ENCODE assay signal across 28 cellular contexts in genomic region chr12:66942741-66943465, GRCh38.
A peak's percentile ranks its signal among the peaks of the same experiment; 100 is the strongest.
DNase-seq lines count a peak whose midpoint lies in the region; ATAC-seq and TF ChIP-seq lines count a peak whose summit lies in the region.
"Had no signal": no experiment of that assay in that cellular context is flagged by ENCODE, and none has a peak within 500 bp of the region (broad histone marks: within the 10 kb centered on the region; RNA-seq: fewer than 3 reads in every experiment).

No MANE protein-coding gene starts in this region.

- no peak overlapping the region for H3K4me3 ChIP-seq in GM23338
- H3K4me3 ChIP-seq: coronary artery, esophagus squamous epithelium, gastrocnemius medialis, testis had no signal

- ATAC-seq in GM23338 (peak; percentile 66), HG02678 (IDR thresholded peaks at IDR 0.05; ENCODE audit: unreplicated experiment) (no peak)
- ATAC-seq: effector memory CD8-positive, alpha-beta T cell; gastrocnemius medialis; left cardiac atrium; naive thymus-derived CD4-positive, alpha-beta T cell; stimulated activated naive B cell treated with anti-CD40 and anti-IgM and Interleukin-4, amounts not matched to agents 10 μg/mL and 1 μg/mL and 100 μg/mL, for 72 hours had no signal

- H3K79me2 ChIP-seq in GM23338 (replicated peaks; ENCODE audit: insufficient read depth), result no peaks in the 10 kb centered on the region

- no peaks in the 10 kb centered on the region for H3K27me3 ChIP-seq in GM23338 (ENCODE audit: insufficient read depth)
- H3K27me3 ChIP-seq: esophagus squamous epithelium, gastrocnemius medialis, testis had no signal

- DNase-seq in GM23338 (ENCODE audit: low spot score), result peak; percentile 79
- DNase-seq in RKO (ENCODE audit: low spot score), result peak; percentile 5
- DNase-seq in glutamatergic neuron, result no peak
- DNase-seq in progenitor cell of endocrine pancreas (ENCODE audit: low spot score, unreplicated experiment), result no peak
- no peak for DNase-seq in stimulated activated CD4-positive, alpha-beta T cell treated with anti-CD3 and anti-CD28 coated beads, Interleukin-1b, Interleukin-23, amount 100 ng/mL, for 48 hours
- DNase-seq in hepatic stellate cell (ENCODE audit: low spot score), result no peak
- DNase-seq: activated CD4-positive, alpha-beta T cell treated with anti-CD3 and anti-CD28 coated beads, Interleukin-2, amount 50 U/mL, for 48 hours; activated CD4-positive, CD25-positive, alpha-beta regulatory T cell; activated CD8-positive, alpha-beta memory T cell treated with anti-CD3 and anti-CD28 coated beads, Interleukin-2, amount 50 U/mL, for 4 hours; activated naive CD4-positive, alpha-beta T cell treated with anti-CD3 and anti-CD28 coated beads, Interleukin-2, amount 50 U/mL, for 16 hours; amygdala; CD4-positive, CD25-positive, alpha-beta regulatory T cell; DMS153; effector memory CD8-positive, alpha-beta T cell; esophagus squamous epithelium; gastrocnemius medialis; GOT3; Karpas-422; left cardiac atrium; naive thymus-derived CD4-positive, alpha-beta T cell; NCI-H1694; NCI-H526; retina; stimulated activated CD4-positive, alpha-beta T cell treated with anti-CD3 and anti-CD28 coated beads, Interleukin-4, amount 100 ng/mL, for 24 hours; stimulated activated naive B cell treated with anti-CD40 and anti-IgM and Interleukin-4, amounts not matched to agents 10 μg/mL and 1 μg/mL and 100 μg/mL, for 72 hours; testis had no signal

- H4K20me1 ChIP-seq in GM23338 (replicated peaks; ENCODE audit: insufficient read depth), result 0 out of 2 replicates have a peak, but pooled peaks cover 5% of the 10 kb centered on the region

- H3K27ac ChIP-seq in GM23338 (ENCODE audit: low read depth), result no peak overlapping the region
- H3K27ac ChIP-seq: coronary artery, esophagus squamous epithelium, gastrocnemius medialis, testis had no signal

- H3K27ac Mint-ChIP-seq in GM23338 (no peak overlapping the region), glutamatergic neuron (ENCODE audit: unreplicated experiment) (no peak overlapping the region), progenitor cell of endocrine pancreas (no peak overlapping the region)
- H3K27ac Mint-ChIP-seq: CD4-positive, CD25-positive, alpha-beta regulatory T cell; effector memory CD8-positive, alpha-beta T cell; naive thymus-derived CD4-positive, alpha-beta T cell; stimulated activated naive B cell treated with anti-CD40 and anti-IgM and Interleukin-4, amounts not matched to agents 10 μg/mL and 1 μg/mL and 100 μg/mL, for 72 hours had no signal

- H3K4me3 Mint-ChIP-seq in GM23338 (no peak overlapping the region), glutamatergic neuron (ENCODE audit: unreplicated experiment) (no peak overlapping the region), progenitor cell of endocrine pancreas (ENCODE audit: low read depth) (no peak overlapping the region)
- H3K4me3 Mint-ChIP-seq: CD4-positive, CD25-positive, alpha-beta regulatory T cell; effector memory CD8-positive, alpha-beta T cell; naive thymus-derived CD4-positive, alpha-beta T cell; stimulated activated naive B cell treated with anti-CD40 and anti-IgM and Interleukin-4, amounts not matched to agents 10 μg/mL and 1 μg/mL and 100 μg/mL, for 72 hours had no signal

- no peak overlapping the region for H3K4me2 ChIP-seq in GM23338

- no peaks in the 10 kb centered on the region for H3K9me3 Mint-ChIP-seq in GM23338
- no peaks in the 10 kb centered on the region for H3K9me3 Mint-ChIP-seq in glutamatergic neuron (ENCODE audit: unreplicated experiment)
- no peaks in the 10 kb centered on the region for H3K9me3 Mint-ChIP-seq in progenitor cell of endocrine pancreas (ENCODE audit: low read depth)
- H3K9me3 Mint-ChIP-seq: CD4-positive, CD25-positive, alpha-beta regulatory T cell; effector memory CD8-positive, alpha-beta T cell; naive thymus-derived CD4-positive, alpha-beta T cell; stimulated activated naive B cell treated with anti-CD40 and anti-IgM and Interleukin-4, amounts not matched to agents 10 μg/mL and 1 μg/mL and 100 μg/mL, for 72 hours had no signal

- H3K4me1 Mint-ChIP-seq in GM23338, result peaks cover 32% of the 10 kb centered on the region
- H3K4me1 Mint-ChIP-seq in glutamatergic neuron (ENCODE audit: low read depth, unreplicated experiment), result peaks cover 3% of the 10 kb centered on the region
- peaks cover 14% of the 10 kb centered on the region for H3K4me1 Mint-ChIP-seq in progenitor cell of endocrine pancreas (ENCODE audit: low read depth)
- H3K4me1 Mint-ChIP-seq: CD4-positive, CD25-positive, alpha-beta regulatory T cell; stimulated activated naive B cell treated with anti-CD40 and anti-IgM and Interleukin-4, amounts not matched to agents 10 μg/mL and 1 μg/mL and 100 μg/mL, for 72 hours had no signal

- H2AFZ ChIP-seq in GM23338, result no peak overlapping the region

- H3F3A ChIP-seq in GM23338 (replicated peaks; ENCODE audit: low read depth), result no peaks in the 10 kb centered on the region

- H3K27me3 Mint-ChIP-seq in GM23338 (ENCODE audit: insufficient read depth, low read depth, poor library complexity), result no peaks in the 10 kb centered on the region
- no peaks in the 10 kb centered on the region for H3K27me3 Mint-ChIP-seq in glutamatergic neuron (ENCODE audit: unreplicated experiment)
- no peaks in the 10 kb centered on the region for H3K27me3 Mint-ChIP-seq in progenitor cell of endocrine pancreas
- H3K27me3 Mint-ChIP-seq: CD4-positive, CD25-positive, alpha-beta regulatory T cell; stimulated activated naive B cell treated with anti-CD40 and anti-IgM and Interleukin-4, amounts not matched to agents 10 μg/mL and 1 μg/mL and 100 μg/mL, for 72 hours had no signal

- peaks cover 26% of the 10 kb centered on the region for H3K4me1 ChIP-seq in GM23338 (ENCODE audit: insufficient read depth)
- H3K4me1 ChIP-seq: gastrocnemius medialis, testis had no signal

- no peaks in the 10 kb centered on the region for H3K9me2 ChIP-seq in GM23338 (ENCODE audit: insufficient read depth)

- TF ChIP-seq CTCF in GM23338 (conservative IDR thresholded peaks at IDR 0.05; ENCODE audit: low read depth in 2 of 2), result peak; percentile 18 to 34; a peak in 3 of 4 replicates
- TF ChIP-seq CTCF in glutamatergic neuron (IDR thresholded peaks at IDR 0.05; ENCODE audit: partially characterized antibody, unreplicated experiment), result peak; percentile 56
- peak; percentile 52 for TF ChIP-seq CTCF in progenitor cell of endocrine pancreas (IDR thresholded peaks at IDR 0.05; ENCODE audit: unreplicated experiment)

- H3K36me3 ChIP-seq in GM23338 (ENCODE audit: insufficient read depth), result no peaks in the 10 kb centered on the region
- H3K36me3 ChIP-seq: esophagus squamous epithelium, gastrocnemius medialis had no signal

- no peaks in the 10 kb centered on the region for H3K36me3 Mint-ChIP-seq in GM23338 (ENCODE audit: low read depth)
- no peaks in the 10 kb centered on the region for H3K36me3 Mint-ChIP-seq in glutamatergic neuron (ENCODE audit: unreplicated experiment)
- H3K36me3 Mint-ChIP-seq in progenitor cell of endocrine pancreas (ENCODE audit: insufficient read depth), result no peaks in the 10 kb centered on the region
- H3K36me3 Mint-ChIP-seq: CD4-positive, CD25-positive, alpha-beta regulatory T cell; naive thymus-derived CD4-positive, alpha-beta T cell; stimulated activated naive B cell treated with anti-CD40 and anti-IgM and Interleukin-4, amounts not matched to agents 10 μg/mL and 1 μg/mL and 100 μg/mL, for 72 hours had no signal

TF ChIP-seq in GM23338, 12 proteins besides CTCF, POLR2A, EP300 and RAD21 (continues in another document):
- TF ChIP-seq ETS1 (IDR thresholded peaks at IDR 0.05) (no peak), EZH2 (IDR thresholded peaks at IDR 0.05; ENCODE audit: low read depth, unreplicated experiment) (no peak), REST (IDR thresholded peaks at IDR 0.05; ENCODE audit: unreplicated experiment) (no peak)

Comparison
In these comparisons a context has a peak if more than half of its experiments do, and no peak if none do; other contexts are left out.
1. DNase-seq: peak in GM23338 (single experiment) and RKO (single experiment); none in glutamatergic neuron (single experiment), progenitor cell of endocrine pancreas (single experiment), stimulated activated CD4-positive, alpha-beta T cell treated with anti-CD3 and anti-CD28 coated beads, Interleukin-1b, Interleukin-23, amount 100 ng/mL, for 48 hours (single experiment) and hepatic stellate cell (single experiment).
2. Peak in every context shown above with its lines, with median percentiles within 50 percentile points of each other: CTCF ChIP-seq.